Comparison of ENCODE assay signal across 1 cellular context in genomic region chr17:63497708-63498483, GRCh38.
A peak's percentile ranks its signal among the peaks of the same experiment; 100 is the strongest.
TF ChIP-seq lines count a peak whose summit lies in the region.

No MANE protein-coding gene starts in this region.

TF ChIP-seq in HepG2, 621 proteins besides CTCF, POLR2A, EP300 and RAD21 (continues in another document):
- TF ChIP-seq ZNF556 (CRISPR knock-in tag; IDR thresholded peaks at IDR 0.05; ENCODE audit: borderline replicate concordance) (no peak), TFDP1 (CRISPR knock-in tag; IDR thresholded peaks at IDR 0.05; ENCODE audit: borderline replicate concordance) (no peak), DBP (CRISPR knock-in tag; IDR thresholded peaks at IDR 0.05; ENCODE audit: not compliant biosample characterization) (no peak), ZZZ3 (CRISPR knock-in tag; IDR thresholded peaks at IDR 0.05; ENCODE audit: borderline replicate concordance) (no peak), HBP1 (CRISPR knock-in tag; IDR thresholded peaks at IDR 0.05; ENCODE audit: low read depth) (0 out of 2 replicates have a peak, but pooled peaks have one; percentile 22), GABPB1 (CRISPR knock-in tag; IDR thresholded peaks at IDR 0.05) (peak; percentile 47), SALL1 (CRISPR knock-in tag; IDR thresholded peaks at IDR 0.05) (peak; percentile 41; the same call in 1 of the 2 replicates), ZBTB7A (CRISPR knock-in tag; IDR thresholded peaks at IDR 0.05) (0 out of 2 replicates have a peak, but pooled peaks have one; percentile 47), ZNF572 (CRISPR knock-in tag; IDR thresholded peaks at IDR 0.05) (0 out of 2 replicates have a peak, but pooled peaks have one; percentile 60), NR0B2 (CRISPR knock-in tag; IDR thresholded peaks at IDR 0.05) (no peak), ZBTB43 (CRISPR knock-in tag; conservative IDR thresholded peaks at IDR 0.05) (no peak), ZNF501 (CRISPR knock-in tag; IDR thresholded peaks at IDR 0.05) (peak; percentile 33; the same call in 1 of the 2 replicates), TEAD3 (CRISPR knock-in tag; optimal IDR thresholded peaks at IDR 0.05; ENCODE audit: borderline replicate concordance) (peak; percentile 22), THRA (CRISPR knock-in tag; IDR thresholded peaks at IDR 0.05; ENCODE audit: borderline replicate concordance) (no peak), DMTF1 (CRISPR knock-in tag; IDR thresholded peaks at IDR 0.05) (no peak), ETV5 (CRISPR knock-in tag; IDR thresholded peaks at IDR 0.05; ENCODE audit: borderline replicate concordance) (peak; percentile 48; the same call in 1 of the 2 replicates), HMGXB4 (CRISPR knock-in tag; IDR thresholded peaks at IDR 0.05; ENCODE audit: borderline replicate concordance in 1 of 2, low read depth in 1 of 2) (peak; percentile 45 to 61; a peak in 2 of 4 replicates), RARA (CRISPR knock-in tag; IDR thresholded peaks at IDR 0.05) (no peak), MEIS2 (CRISPR knock-in tag; IDR thresholded peaks at IDR 0.05) (no peak), ATRX (CRISPR knock-in tag; IDR thresholded peaks at IDR 0.05; ENCODE audit: borderline replicate concordance) (no peak), ZNF407 (CRISPR knock-in tag; IDR thresholded peaks at IDR 0.05; ENCODE audit: not compliant biosample characterization) (no peak), RFX3 (CRISPR knock-in tag; IDR thresholded peaks at IDR 0.05) (no peak), STAG1 (CRISPR knock-in tag; IDR thresholded peaks at IDR 0.05) (peak; percentile 40), ZNF737 (CRISPR knock-in tag; IDR thresholded peaks at IDR 0.05; ENCODE audit: borderline replicate concordance) (no peak), SRSF1 (optimal IDR thresholded peaks at IDR 0.05; ENCODE audit: low read depth, low read length) (no peak), TSC22D2 (CRISPR knock-in tag; IDR thresholded peaks at IDR 0.05; ENCODE audit: borderline replicate concordance) (no peak), RXRA (CRISPR knock-in tag; IDR thresholded peaks at IDR 0.05) (0 out of 2 replicates have a peak, but pooled peaks have one; percentile 23), KLF9 (CRISPR knock-in tag; IDR thresholded peaks at IDR 0.05; ENCODE audit: low read depth) (no peak), PAF1 (CRISPR knock-in tag; IDR thresholded peaks at IDR 0.05) (no peak), LCORL (IDR thresholded peaks at IDR 0.05) (no peak), LCORL (CRISPR knock-in tag; IDR thresholded peaks at IDR 0.05) (no peak), ZMYM3 (CRISPR knock-in tag; IDR thresholded peaks at IDR 0.05) (0 out of 2 replicates have a peak, but pooled peaks have one; percentile 29), TMF1 (CRISPR knock-in tag; IDR thresholded peaks at IDR 0.05; ENCODE audit: low read depth) (no peak), SCMH1 (CRISPR knock-in tag; IDR thresholded peaks at IDR 0.05; ENCODE audit: borderline replicate concordance) (no peak), U2AF2 (IDR thresholded peaks at IDR 0.05; ENCODE audit: low read depth, low read length) (no peak), POLR2AphosphoS2 (IDR thresholded peaks at IDR 0.05; ENCODE audit: low read depth, low read length) (no peak), YEATS2 (CRISPR knock-in tag; IDR thresholded peaks at IDR 0.05; ENCODE audit: borderline replicate concordance) (no peak), ZFX (CRISPR knock-in tag; IDR thresholded peaks at IDR 0.05; ENCODE audit: low read depth) (peak; percentile 49; the same call in 1 of the 2 replicates), ZNF12 (CRISPR knock-in tag; IDR thresholded peaks at IDR 0.05) (no peak), ZNF800 (CRISPR knock-in tag; IDR thresholded peaks at IDR 0.05) (0 out of 2 replicates have a peak, but pooled peaks have one; percentile 59)
